Comparison of ENCODE assay signal across 1 cellular context in the genomic region with DNA sequence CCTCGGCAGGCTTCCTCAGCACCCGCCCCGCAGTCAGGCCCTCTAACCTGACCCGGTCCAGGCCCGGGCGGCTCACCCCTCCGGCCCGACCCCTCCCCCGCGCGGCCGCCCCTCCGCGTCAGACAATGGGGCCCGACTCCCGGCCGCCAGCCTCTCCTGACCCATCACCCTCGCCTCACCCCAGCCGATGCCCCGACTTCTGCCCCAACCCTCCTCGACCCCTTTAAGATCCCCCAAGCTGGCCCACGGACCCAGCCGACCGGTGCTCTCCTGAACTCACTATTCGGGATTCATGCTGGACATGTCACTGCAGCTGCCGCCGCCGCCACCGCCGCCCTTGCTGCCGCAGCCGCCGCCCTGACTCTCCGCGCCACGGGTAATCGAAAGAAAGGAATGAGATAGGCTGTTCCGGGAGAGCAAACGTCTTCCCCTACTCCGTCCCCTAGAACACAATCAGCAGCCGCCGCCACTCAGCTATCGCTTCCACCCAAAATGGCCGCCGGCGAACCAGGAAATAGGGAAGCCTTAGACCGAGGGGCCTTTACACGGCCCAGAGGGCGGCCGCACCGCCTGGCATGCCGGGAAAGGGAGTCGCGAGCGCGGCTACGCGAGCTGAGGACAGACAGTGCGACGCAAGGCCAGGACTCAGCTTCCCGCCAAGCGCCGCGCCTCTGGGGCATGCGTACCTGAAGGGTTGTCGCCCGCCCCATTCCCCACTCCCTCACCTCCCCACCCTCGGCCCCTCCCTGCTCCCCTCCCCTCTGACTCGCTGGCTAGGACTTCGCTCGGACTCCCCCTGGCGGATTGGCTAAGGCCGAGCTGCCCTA.
TF ChIP-seq lines count a peak whose summit lies in the region.

A gene (minus strand): TSS at position 494 of the 827 bp plus-strand sequence. CDS start 191 bp downstream, at position 303.

TF ChIP-seq in K562, 482 proteins besides CTCF, POLR2A, EP300 and RAD21 (continued from another document and continues in another):
- TF ChIP-seq, protein P1, sequence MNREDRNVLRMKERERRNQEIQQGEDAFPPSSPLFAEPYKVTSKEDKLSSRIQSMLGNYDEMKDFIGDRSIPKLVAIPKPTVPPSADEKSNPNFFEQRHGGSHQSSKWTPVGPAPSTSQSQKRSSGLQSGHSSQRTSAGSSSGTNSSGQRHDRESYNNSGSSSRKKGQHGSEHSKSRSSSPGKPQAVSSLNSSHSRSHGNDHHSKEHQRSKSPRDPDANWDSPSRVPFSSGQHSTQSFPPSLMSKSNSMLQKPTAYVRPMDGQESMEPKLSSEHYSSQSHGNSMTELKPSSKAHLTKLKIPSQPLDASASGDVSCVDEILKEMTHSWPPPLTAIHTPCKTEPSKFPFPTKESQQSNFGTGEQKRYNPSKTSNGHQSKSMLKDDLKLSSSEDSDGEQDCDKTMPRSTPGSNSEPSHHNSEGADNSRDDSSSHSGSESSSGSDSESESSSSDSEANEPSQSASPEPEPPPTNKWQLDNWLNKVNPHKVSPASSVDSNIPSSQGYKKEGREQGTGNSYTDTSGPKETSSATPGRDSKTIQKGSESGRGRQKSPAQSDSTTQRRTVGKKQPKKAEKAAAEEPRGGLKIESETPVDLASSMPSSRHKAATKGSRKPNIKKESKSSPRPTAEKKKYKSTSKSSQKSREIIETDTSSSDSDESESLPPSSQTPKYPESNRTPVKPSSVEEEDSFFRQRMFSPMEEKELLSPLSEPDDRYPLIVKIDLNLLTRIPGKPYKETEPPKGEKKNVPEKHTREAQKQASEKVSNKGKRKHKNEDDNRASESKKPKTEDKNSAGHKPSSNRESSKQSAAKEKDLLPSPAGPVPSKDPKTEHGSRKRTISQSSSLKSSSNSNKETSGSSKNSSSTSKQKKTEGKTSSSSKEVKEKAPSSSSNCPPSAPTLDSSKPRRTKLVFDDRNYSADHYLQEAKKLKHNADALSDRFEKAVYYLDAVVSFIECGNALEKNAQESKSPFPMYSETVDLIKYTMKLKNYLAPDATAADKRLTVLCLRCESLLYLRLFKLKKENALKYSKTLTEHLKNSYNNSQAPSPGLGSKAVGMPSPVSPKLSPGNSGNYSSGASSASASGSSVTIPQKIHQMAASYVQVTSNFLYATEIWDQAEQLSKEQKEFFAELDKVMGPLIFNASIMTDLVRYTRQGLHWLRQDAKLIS (CRISPR knock-in tag; IDR thresholded peaks at IDR 0.05), result 0 out of 2 replicates have a peak, but pooled peaks have one; percentile 31
- TF ChIP-seq HNRNPL (IDR thresholded peaks at IDR 0.05; ENCODE audit: low read depth, low read length), result no peak
- TF ChIP-seq, protein P2, sequence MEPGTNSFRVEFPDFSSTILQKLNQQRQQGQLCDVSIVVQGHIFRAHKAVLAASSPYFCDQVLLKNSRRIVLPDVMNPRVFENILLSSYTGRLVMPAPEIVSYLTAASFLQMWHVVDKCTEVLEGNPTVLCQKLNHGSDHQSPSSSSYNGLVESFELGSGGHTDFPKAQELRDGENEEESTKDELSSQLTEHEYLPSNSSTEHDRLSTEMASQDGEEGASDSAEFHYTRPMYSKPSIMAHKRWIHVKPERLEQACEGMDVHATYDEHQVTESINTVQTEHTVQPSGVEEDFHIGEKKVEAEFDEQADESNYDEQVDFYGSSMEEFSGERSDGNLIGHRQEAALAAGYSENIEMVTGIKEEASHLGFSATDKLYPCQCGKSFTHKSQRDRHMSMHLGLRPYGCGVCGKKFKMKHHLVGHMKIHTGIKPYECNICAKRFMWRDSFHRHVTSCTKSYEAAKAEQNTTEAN (CRISPR knock-in tag; IDR thresholded peaks at IDR 0.05), result no peak
- no peak for TF ChIP-seq ZFP1 (CRISPR knock-in tag; IDR thresholded peaks at IDR 0.05)
- TF ChIP-seq PRPF4 (IDR thresholded peaks at IDR 0.05; ENCODE audit: insufficient read depth, low read depth, low read length, poor library complexity, severe bottlenecking), result peak; percentile 61
- TF ChIP-seq, protein P3, sequence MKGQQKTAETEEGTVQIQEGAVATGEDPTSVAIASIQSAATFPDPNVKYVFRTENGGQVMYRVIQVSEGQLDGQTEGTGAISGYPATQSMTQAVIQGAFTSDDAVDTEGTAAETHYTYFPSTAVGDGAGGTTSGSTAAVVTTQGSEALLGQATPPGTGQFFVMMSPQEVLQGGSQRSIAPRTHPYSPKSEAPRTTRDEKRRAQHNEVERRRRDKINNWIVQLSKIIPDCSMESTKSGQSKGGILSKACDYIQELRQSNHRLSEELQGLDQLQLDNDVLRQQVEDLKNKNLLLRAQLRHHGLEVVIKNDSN (CRISPR knock-in tag; IDR thresholded peaks at IDR 0.05), result peak; percentile 25; the same call in 1 of the 2 replicates
- TF ChIP-seq POLR3G (IDR thresholded peaks at IDR 0.05; ENCODE audit: extremely low read depth, insufficient read length, insufficient replicate concordance), result no peak
- TF ChIP-seq SRSF1 (IDR thresholded peaks at IDR 0.05; ENCODE audit: low read depth, low read length), result no peak
- no peak for TF ChIP-seq STAT5A (IDR thresholded peaks at IDR 0.05; ENCODE audit: borderline replicate concordance, low read length)
- TF ChIP-seq KLF13 (tag; IDR thresholded peaks at IDR 0.05; ENCODE audit: borderline replicate concordance, low read depth), result no peak
- TF ChIP-seq ZKSCAN3 (CRISPR knock-in tag; IDR thresholded peaks at IDR 0.05), result no peak
- no peak for TF ChIP-seq SMARCE1 (IDR thresholded peaks at IDR 0.05)
- TF ChIP-seq SP2 (IDR thresholded peaks at IDR 0.05; ENCODE audit: extremely low read depth, low read depth, low read length, poor library complexity, severe bottlenecking), result no peak
- TF ChIP-seq BMI1 (IDR thresholded peaks at IDR 0.05; ENCODE audit: low read length), result no peak
- no peak for TF ChIP-seq COPS2 (conservative IDR thresholded peaks at IDR 0.05)
- no peak for TF ChIP-seq STAG1 (CRISPR knock-in tag; IDR thresholded peaks at IDR 0.05; ENCODE audit: borderline replicate concordance)
- peak in 1 of 2 experiments; percentile 80; a peak in 2 of 4 replicates for TF ChIP-seq KDM4B (IDR thresholded peaks at IDR 0.05; ENCODE audit: borderline replicate concordance in 2 of 2, low read depth in 1 of 2)
- TF ChIP-seq, protein P4, sequence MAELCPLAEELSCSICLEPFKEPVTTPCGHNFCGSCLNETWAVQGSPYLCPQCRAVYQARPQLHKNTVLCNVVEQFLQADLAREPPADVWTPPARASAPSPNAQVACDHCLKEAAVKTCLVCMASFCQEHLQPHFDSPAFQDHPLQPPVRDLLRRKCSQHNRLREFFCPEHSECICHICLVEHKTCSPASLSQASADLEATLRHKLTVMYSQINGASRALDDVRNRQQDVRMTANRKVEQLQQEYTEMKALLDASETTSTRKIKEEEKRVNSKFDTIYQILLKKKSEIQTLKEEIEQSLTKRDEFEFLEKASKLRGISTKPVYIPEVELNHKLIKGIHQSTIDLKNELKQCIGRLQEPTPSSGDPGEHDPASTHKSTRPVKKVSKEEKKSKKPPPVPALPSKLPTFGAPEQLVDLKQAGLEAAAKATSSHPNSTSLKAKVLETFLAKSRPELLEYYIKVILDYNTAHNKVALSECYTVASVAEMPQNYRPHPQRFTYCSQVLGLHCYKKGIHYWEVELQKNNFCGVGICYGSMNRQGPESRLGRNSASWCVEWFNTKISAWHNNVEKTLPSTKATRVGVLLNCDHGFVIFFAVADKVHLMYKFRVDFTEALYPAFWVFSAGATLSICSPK (IDR thresholded peaks at IDR 0.05; ENCODE audit: borderline replicate concordance), result no peak
- no peak for TF ChIP-seq EHMT2 (IDR thresholded peaks at IDR 0.05)
- TF ChIP-seq RBM39 (optimal IDR thresholded peaks at IDR 0.05; ENCODE audit: low read depth, low read length), result no peak
- TF ChIP-seq FOXA3 (CRISPR knock-in tag; conservative IDR thresholded peaks at IDR 0.05 in 1 of 2, IDR thresholded peaks at IDR 0.05 in 1 of 2), result 0 out of 4 replicates have a peak, but pooled peaks of 1 of the 2 experiments have one; percentile 59
- TF ChIP-seq RFX5 (IDR thresholded peaks at IDR 0.05; ENCODE audit: low read depth, low read length), result no peak
- TF ChIP-seq MEF2A (IDR thresholded peaks at IDR 0.05; ENCODE audit: control insufficient read depth, low read depth, low read length), result no peak
- TF ChIP-seq SMARCA5 (IDR thresholded peaks at IDR 0.05), result no peak
- peak; percentile 89 for TF ChIP-seq ATF7 (IDR thresholded peaks at IDR 0.05)
- no peak for TF ChIP-seq ZKSCAN1 (IDR thresholded peaks at IDR 0.05; ENCODE audit: low read depth, low read length)
- TF ChIP-seq LARP7 (IDR thresholded peaks at IDR 0.05), result 0 out of 2 replicates have a peak, but pooled peaks have one; percentile 48
- TF ChIP-seq ARID2 (IDR thresholded peaks at IDR 0.05), result 0 out of 2 replicates have a peak, but pooled peaks have one; percentile 34
- TF ChIP-seq ZNF354B (CRISPR knock-in tag; IDR thresholded peaks at IDR 0.05), result no peak
- TF ChIP-seq ZSCAN29 (IDR thresholded peaks at IDR 0.05), result no peak
- TF ChIP-seq HMG20B (CRISPR knock-in tag; IDR thresholded peaks at IDR 0.05), result no peak
- TF ChIP-seq ZNF77 (CRISPR knock-in tag; IDR thresholded peaks at IDR 0.05), result no peak
- no peak for TF ChIP-seq RBM25 (IDR thresholded peaks at IDR 0.05; ENCODE audit: low read depth, low read length, severe bottlenecking)
- peak; percentile 79 for TF ChIP-seq BRD4 (IDR thresholded peaks at IDR 0.05)
- TF ChIP-seq TGIF2 (CRISPR knock-in tag; IDR thresholded peaks at IDR 0.05), result no peak
- no peak for TF ChIP-seq PRMT5 (CRISPR knock-in tag; IDR thresholded peaks at IDR 0.05)
- TF ChIP-seq HOXB6 (CRISPR knock-in tag; IDR thresholded peaks at IDR 0.05; ENCODE audit: borderline replicate concordance), result no peak
- TF ChIP-seq MCM2 (IDR thresholded peaks at IDR 0.05; ENCODE audit: low read depth), result no peak
- TF ChIP-seq PHTF2 (CRISPR knock-in tag; IDR thresholded peaks at IDR 0.05), result no peak
- TF ChIP-seq, protein P5, sequence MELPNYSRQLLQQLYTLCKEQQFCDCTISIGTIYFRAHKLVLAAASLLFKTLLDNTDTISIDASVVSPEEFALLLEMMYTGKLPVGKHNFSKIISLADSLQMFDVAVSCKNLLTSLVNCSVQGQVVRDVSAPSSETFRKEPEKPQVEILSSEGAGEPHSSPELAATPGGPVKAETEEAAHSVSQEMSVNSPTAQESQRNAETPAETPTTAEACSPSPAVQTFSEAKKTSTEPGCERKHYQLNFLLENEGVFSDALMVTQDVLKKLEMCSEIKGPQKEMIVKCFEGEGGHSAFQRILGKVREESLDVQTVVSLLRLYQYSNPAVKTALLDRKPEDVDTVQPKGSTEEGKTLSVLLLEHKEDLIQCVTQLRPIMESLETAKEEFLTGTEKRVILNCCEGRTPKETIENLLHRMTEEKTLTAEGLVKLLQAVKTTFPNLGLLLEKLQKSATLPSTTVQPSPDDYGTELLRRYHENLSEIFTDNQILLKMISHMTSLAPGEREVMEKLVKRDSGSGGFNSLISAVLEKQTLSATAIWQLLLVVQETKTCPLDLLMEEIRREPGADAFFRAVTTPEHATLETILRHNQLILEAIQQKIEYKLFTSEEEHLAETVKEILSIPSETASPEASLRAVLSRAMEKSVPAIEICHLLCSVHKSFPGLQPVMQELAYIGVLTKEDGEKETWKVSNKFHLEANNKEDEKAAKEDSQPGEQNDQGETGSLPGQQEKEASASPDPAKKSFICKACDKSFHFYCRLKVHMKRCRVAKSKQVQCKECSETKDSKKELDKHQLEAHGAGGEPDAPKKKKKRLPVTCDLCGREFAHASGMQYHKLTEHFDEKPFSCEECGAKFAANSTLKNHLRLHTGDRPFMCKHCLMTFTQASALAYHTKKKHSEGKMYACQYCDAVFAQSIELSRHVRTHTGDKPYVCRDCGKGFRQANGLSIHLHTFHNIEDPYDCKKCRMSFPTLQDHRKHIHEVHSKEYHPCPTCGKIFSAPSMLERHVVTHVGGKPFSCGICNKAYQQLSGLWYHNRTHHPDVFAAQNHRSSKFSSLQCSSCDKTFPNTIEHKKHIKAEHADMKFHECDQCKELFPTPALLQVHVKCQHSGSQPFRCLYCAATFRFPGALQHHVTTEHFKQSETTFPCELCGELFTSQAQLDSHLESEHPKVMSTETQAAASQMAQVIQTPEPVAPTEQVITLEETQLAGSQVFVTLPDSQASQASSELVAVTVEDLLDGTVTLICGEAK (IDR thresholded peaks at IDR 0.05), result peak; percentile 60
- TF ChIP-seq, protein P5 (CRISPR knock-in tag; IDR thresholded peaks at IDR 0.05), result no peak
- TF ChIP-seq, protein P6, sequence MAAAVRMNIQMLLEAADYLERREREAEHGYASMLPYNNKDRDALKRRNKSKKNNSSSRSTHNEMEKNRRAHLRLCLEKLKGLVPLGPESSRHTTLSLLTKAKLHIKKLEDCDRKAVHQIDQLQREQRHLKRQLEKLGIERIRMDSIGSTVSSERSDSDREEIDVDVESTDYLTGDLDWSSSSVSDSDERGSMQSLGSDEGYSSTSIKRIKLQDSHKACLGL (CRISPR knock-in tag; IDR thresholded peaks at IDR 0.05; ENCODE audit: borderline replicate concordance, poor library complexity, severe bottlenecking), result no peak
- peak; percentile 20; the same call in 1 of the 2 replicates for TF ChIP-seq EGR1 (conservative IDR thresholded peaks at IDR 0.05)
- TF ChIP-seq, protein P7, sequence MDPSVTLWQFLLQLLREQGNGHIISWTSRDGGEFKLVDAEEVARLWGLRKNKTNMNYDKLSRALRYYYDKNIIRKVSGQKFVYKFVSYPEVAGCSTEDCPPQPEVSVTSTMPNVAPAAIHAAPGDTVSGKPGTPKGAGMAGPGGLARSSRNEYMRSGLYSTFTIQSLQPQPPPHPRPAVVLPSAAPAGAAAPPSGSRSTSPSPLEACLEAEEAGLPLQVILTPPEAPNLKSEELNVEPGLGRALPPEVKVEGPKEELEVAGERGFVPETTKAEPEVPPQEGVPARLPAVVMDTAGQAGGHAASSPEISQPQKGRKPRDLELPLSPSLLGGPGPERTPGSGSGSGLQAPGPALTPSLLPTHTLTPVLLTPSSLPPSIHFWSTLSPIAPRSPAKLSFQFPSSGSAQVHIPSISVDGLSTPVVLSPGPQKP (CRISPR knock-in tag; IDR thresholded peaks at IDR 0.05), result no peak
- TF ChIP-seq NELFE (IDR thresholded peaks at IDR 0.05; ENCODE audit: insufficient read depth, insufficient read length), result no peak
